Comparison of ENCODE assay signal across 17 cellular contexts in the genomic region with DNA sequence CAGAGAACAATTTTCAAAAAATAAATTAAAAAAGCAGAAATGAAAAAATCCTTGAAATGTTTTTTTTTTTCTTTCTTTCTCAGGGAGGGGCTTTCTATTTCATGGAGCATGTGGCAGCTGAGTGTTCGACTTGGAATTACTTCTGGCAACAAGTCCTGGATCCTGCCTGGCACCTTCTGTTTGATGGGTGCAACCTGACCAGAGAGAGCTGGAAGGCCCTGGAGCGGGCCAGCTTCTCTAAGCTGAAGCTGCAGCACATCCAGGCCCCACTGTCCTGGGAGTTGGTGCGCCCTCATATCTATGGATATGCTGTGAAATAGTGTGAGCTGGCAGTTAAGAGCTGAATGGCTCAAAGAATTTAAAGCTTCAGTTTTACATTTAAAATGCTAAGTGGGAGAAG. TPM values are rescaled to one million over a fixed set of nuclear protein-coding genes. Genes with fewer than 3 reads are reported as not detected.
"Had no signal": no experiment of that assay in that cellular context is flagged by ENCODE, and none has a peak within 500 bp of the region (broad histone marks: within the 10 kb centered on the region; RNA-seq: fewer than 3 reads in every experiment).

No MANE protein-coding gene starts in this region.

- H3K27ac Mint-ChIP-seq: activated CD4-positive, alpha-beta memory T cell treated with anti-CD3 and anti-CD28 coated beads for 36 hours; activated naive CD8-positive, alpha-beta T cell treated with anti-CD3 and anti-CD28 coated beads, Interleukin-2, amount 10 ng/mL, durations not matched to agents 7 days and 5 days; progenitor cell of endocrine pancreas; T-helper 2 cell treated with Interferon-gamma antibody and Interleukin-4, amounts not matched to agents 5 μg/mL and 100 μg/mL, for 36 hours had no signal

- H3K4me3 Mint-ChIP-seq: activated CD4-positive, alpha-beta memory T cell treated with anti-CD3 and anti-CD28 coated beads for 36 hours; activated naive CD8-positive, alpha-beta T cell treated with anti-CD3 and anti-CD28 coated beads, Interleukin-2, amount 10 ng/mL, durations not matched to agents 7 days and 5 days; naive thymus-derived CD8-positive, alpha-beta T cell; T-helper 2 cell treated with Interferon-gamma antibody and Interleukin-4, amounts not matched to agents 5 μg/mL and 100 μg/mL, for 36 hours had no signal

- H3K4me3 ChIP-seq: cardiac muscle cell, mucosa of descending colon, testis had no signal

- ATAC-seq: mucosa of descending colon; naive thymus-derived CD8-positive, alpha-beta T cell; sciatic nerve; stimulated activated naive CD8-positive, alpha-beta T cell treated with anti-CD3 and anti-CD28 coated beads, Interleukin-15, Interleukin-2, amounts not matched to agents 100 U/mL and 50 U/mL, for 24 hours had no signal

- H3K36me3 Mint-ChIP-seq: activated CD4-positive, alpha-beta memory T cell treated with anti-CD3 and anti-CD28 coated beads for 36 hours had no signal

- H3K9me3 ChIP-seq: mucosa of descending colon, neutrophil, testis had no signal

- H3K27me3 Mint-ChIP-seq: activated CD4-positive, alpha-beta memory T cell treated with anti-CD3 and anti-CD28 coated beads for 36 hours; activated naive CD8-positive, alpha-beta T cell treated with anti-CD3 and anti-CD28 coated beads, Interleukin-2, amount 10 ng/mL, durations not matched to agents 7 days and 5 days; naive thymus-derived CD8-positive, alpha-beta T cell; progenitor cell of endocrine pancreas had no signal

- H3K27me3 ChIP-seq: cardiac muscle cell, neutrophil, testis had no signal

- H3K9me3 Mint-ChIP-seq: activated CD4-positive, alpha-beta memory T cell treated with anti-CD3 and anti-CD28 coated beads for 36 hours; activated naive CD8-positive, alpha-beta T cell treated with anti-CD3 and anti-CD28 coated beads, Interleukin-2, amount 10 ng/mL, durations not matched to agents 7 days and 5 days; naive thymus-derived CD8-positive, alpha-beta T cell; T-helper 2 cell treated with Interferon-gamma antibody and Interleukin-4, amounts not matched to agents 5 μg/mL and 100 μg/mL, for 36 hours had no signal

- H3K27ac ChIP-seq: cardiac muscle cell, neutrophil, testis had no signal

- DNase-seq: activated CD4-positive, alpha-beta T cell treated with anti-CD3 and anti-CD28 coated beads for 1 hour; activated naive CD8-positive, alpha-beta T cell treated with anti-CD3 and anti-CD28 coated beads, Interleukin-2, amount 10 ng/mL, durations not matched to agents 7 days and 5 days; hypothalamus; mammary epithelial cell; mucosa of descending colon; naive thymus-derived CD8-positive, alpha-beta T cell; stimulated activated CD4-positive, alpha-beta T cell treated with anti-CD3 and anti-CD28 coated beads, Interleukin-12 subunit alpha, Interleukin-12 subunit beta, amount 100 ng/mL, for 4 hours; stimulated activated naive CD8-positive, alpha-beta T cell treated with anti-CD3 and anti-CD28 coated beads, Interleukin-15, Interleukin-2, amounts not matched to agents 100 U/mL and 50 U/mL, for 24 hours; testis had no signal

- H3K36me3 ChIP-seq: cardiac muscle cell, neutrophil had no signal

RNA-seq across cellular contexts. Expression of gene HIGD1C, which starts 22.5 kb away (rescaled TPM):
- total RNA-seq: activated CD4-positive, alpha-beta memory T cell treated with anti-CD3 and anti-CD28 coated beads for 36 hours; activated naive CD8-positive, alpha-beta T cell treated with anti-CD3 and anti-CD28 coated beads, Interleukin-2, amount 10 ng/mL, durations not matched to agents 7 days and 5 days; cardiac muscle cell; epithelial cell of proximal tubule; glomerular endothelial cell; mammary epithelial cell; mucosa of descending colon; naive thymus-derived CD8-positive, alpha-beta T cell; progenitor cell of endocrine pancreas; sciatic nerve; testis had no signal
